9 cellular contexts compared by ENCODE assay signal in genomic region chr19:41398603-41399002, GRCh38. TPM values are rescaled to one million over a fixed set of nuclear protein-coding genes. Genes with fewer than 3 reads are reported as not detected.
A peak's percentile ranks its signal among the peaks of the same experiment; 100 is the strongest.
DNase-seq lines count a peak whose midpoint lies in the region; ATAC-seq and TF ChIP-seq lines count a peak whose summit lies in the region.
"Had no signal": no experiment of that assay in that cellular context is flagged by ENCODE, and none has a peak within 500 bp of the region (broad histone marks: within the 10 kb centered on the region; RNA-seq: fewer than 3 reads in every experiment).

No MANE protein-coding gene starts in this region.

- peak overlapping the region; percentile 84 to 91 for H3K4me3 ChIP-seq in right atrium auricular region
- H3K4me3 ChIP-seq in aorta (ENCODE audit: low read length in 2 of 2): peak overlapping the region; percentile 35 to 93

- no peak for DNase-seq in right atrium auricular region (ENCODE audit: low spot score)
- no peak for DNase-seq in left cardiac atrium
- DNase-seq in mesothelial cell of epicardium (ENCODE audit: low spot score in 2 of 2, unreplicated experiment in 2 of 2): no peak
- DNase-seq in aorta: no peak
- DNase-seq in D341Med (ENCODE audit: low spot score): no peak
- DNase-seq in NCI-H510A treated with DMSO at 0.1 percent for 48 hours (lab: John Stamatoyannopoulos, UW): no peak
- no peak for DNase-seq in dermis blood vessel endothelial cell
- DNase-seq: NCI-H1436 treated with DMSO at 0.1 percent for 48 hours had no signal

- H3K36me3 Mint-ChIP-seq in brain (peaks cover 4% of the 10 kb centered on the region), mesothelial cell of epicardium (peaks cover 7% of the 10 kb centered on the region)

- H3K4me1 ChIP-seq in right atrium auricular region (peaks cover 0 to 17% of the 10 kb centered on the region in 2 donors), aorta (ENCODE audit: control insufficient read depth in 1 of 2, insufficient read depth in 2 of 2, low read length in 2 of 2) (no peaks in the 10 kb centered on the region)

- ATAC-seq in left cardiac atrium (no peak), aorta (ENCODE audit: low FRiP score) (no peak)

- H3K9me3 Mint-ChIP-seq in brain (no peaks in the 10 kb centered on the region), mesothelial cell of epicardium (no peaks in the 10 kb centered on the region)

- H3K9me3 ChIP-seq in right atrium auricular region (no peaks in the 10 kb centered on the region), aorta (ENCODE audit: control insufficient read depth, low read length) (no peaks in the 10 kb centered on the region)

- H3K27me3 ChIP-seq in right atrium auricular region (no peaks in the 10 kb centered on the region), aorta (ENCODE audit: control insufficient read depth in 1 of 2, insufficient read depth in 2 of 2, low read length in 1 of 2) (no peaks in the 10 kb centered on the region)

- H3K36me3 ChIP-seq in right atrium auricular region: no peaks in the 10 kb centered on the region
- H3K36me3 ChIP-seq in aorta (ENCODE audit: control insufficient read depth in 1 of 2, insufficient read depth in 2 of 2, low read length in 1 of 2): no peaks in the 10 kb centered on the region

- TF ChIP-seq CTCF in right atrium auricular region (IDR thresholded peaks at IDR 0.05) (no peak), brain (conservative IDR thresholded peaks at IDR 0.05) (no peak), mesothelial cell of epicardium (IDR thresholded peaks at IDR 0.05; ENCODE audit: unreplicated experiment) (no peak)

- H3K27me3 Mint-ChIP-seq in brain: peaks cover 8% of the 10 kb centered on the region
- H3K27me3 Mint-ChIP-seq in mesothelial cell of epicardium (ENCODE audit: low read depth): no peaks in the 10 kb centered on the region

- intact Hi-C loops in left cardiac atrium (cut with DNase I) (loop anchor here in 1 of 2 donors (5.0 kb wide), 1 partner anchor 39 kb away; the partner anchor contains the start of gene DMAC2), aorta (cut with DNase I) (loop anchor here in 1 of 2 donors (5.0 kb wide), 1 partner anchor 39 kb away; the partner anchor contains the start of gene DMAC2)

- H3K4me3 Mint-ChIP-seq in brain (peak overlapping the region; percentile 98 to 100 (median 98)), mesothelial cell of epicardium (peak overlapping the region; percentile 100)

- H3K4me1 Mint-ChIP-seq in brain (peaks cover 48% of the 10 kb centered on the region), mesothelial cell of epicardium (peaks cover 35% of the 10 kb centered on the region)

- H3K27ac ChIP-seq in right atrium auricular region (peak overlapping the region in 1 of 2 donors; percentile 90), aorta (ENCODE audit: low read depth in 1 of 2, low read length in 2 of 2) (no peak overlapping the region)

- H3K27ac Mint-ChIP-seq in brain (peak overlapping the region; percentile 100), mesothelial cell of epicardium (peak overlapping the region; percentile 100)

- 61 to 62% methylated on average over 3 of the region's 3 CpGs for WGBS in aorta, 2 donors

RNA-seq across cellular contexts. Expression of gene BCKDHA, which starts 1.0 kb away (rescaled TPM):
- total RNA-seq in right atrium auricular region (10 to 100 TPM; 65.2 to 77.6 TPM), left cardiac atrium (10 to 100 TPM; 24.0 to 31.4 TPM), mesothelial cell of epicardium (22.6 to 27.2 TPM (median 22.8 TPM) in 3 replicates), aorta (10 to 100 TPM; 11.6 to 15.2 TPM), dermis blood vessel endothelial cell (36.9 and 69.8 TPM in 2 replicates)
- polyA plus RNA-seq in brain (ENCODE audit: insufficient read depth, low read depth, low replicate concordance) (53.0 TPM), aorta (10 to 100 TPM; 11.1 to 50.6 TPM)

RNA-seq across cellular contexts. Expression of gene EXOSC5, which starts 1.4 kb away (rescaled TPM):
- total RNA-seq in right atrium auricular region (1 to 10 TPM; 8.5 to 9.0 TPM), left cardiac atrium (10 to 100 TPM in 1 of 2 donors, 1 to 10 TPM in 1; 8.1 to 13.4 TPM), mesothelial cell of epicardium (12.2 to 17.0 TPM (median 12.5 TPM) in 3 replicates), aorta (1 to 10 TPM; 5.5 to 8.7 TPM), dermis blood vessel endothelial cell (8.8 and 11.9 TPM in 2 replicates)
- polyA plus RNA-seq in brain (ENCODE audit: insufficient read depth, low read depth, low replicate concordance) (46.6 TPM), aorta (10 to 100 TPM in 1 of 2 donors, 1 to 10 TPM in 1; 9.9 to 15.4 TPM)

RNA-seq across cellular contexts. Expression of gene TMEM91, which starts 22.3 kb away (rescaled TPM):
- total RNA-seq in right atrium auricular region (1 to 10 TPM; 5.0 to 8.5 TPM), left cardiac atrium (1 to 10 TPM; 6.3 to 6.8 TPM), mesothelial cell of epicardium (16.2 to 19.7 TPM (median 18.3 TPM) in 3 replicates), aorta (10 to 100 TPM in 1 of 2 donors, 1 to 10 TPM in 1; 9.5 to 28.2 TPM), dermis blood vessel endothelial cell (4.7 and 9.2 TPM in 2 replicates)
- polyA plus RNA-seq in brain (ENCODE audit: insufficient read depth, low read depth, low replicate concordance) (8.6 TPM), aorta (10 to 100 TPM in 1 of 2 donors, 1 to 10 TPM in 1; 8.9 to 55.8 TPM)

RNA-seq across cellular contexts. Expression of gene B3GNT8, which starts 28.6 kb away (rescaled TPM):
- total RNA-seq in right atrium auricular region (1 to 10 TPM; 1.9 to 4.5 TPM), left cardiac atrium (1 to 10 TPM; 1.4 to 3.2 TPM), mesothelial cell of epicardium (4.5 to 5.1 TPM (median 4.9 TPM) in 3 replicates), aorta (1 to 10 TPM; 3.2 to 3.9 TPM), dermis blood vessel endothelial cell (1.8 and 2.6 TPM in 2 replicates)
- polyA plus RNA-seq in brain (ENCODE audit: insufficient read depth, low read depth, low replicate concordance) (0.73 TPM), aorta (1 to 10 TPM; 3.7 to 7.4 TPM)

RNA-seq across cellular contexts. Expression of gene B9D2, which starts 34.7 kb away (rescaled TPM):
- total RNA-seq in right atrium auricular region: 1 to 10 TPM; 1.9 to 3.8 TPM
- total RNA-seq in left cardiac atrium: 1 to 10 TPM; 3.5 to 4.1 TPM
- 11.8 TPM for polyA plus RNA-seq in brain (ENCODE audit: insufficient read depth, low read depth, low replicate concordance)
- total RNA-seq in mesothelial cell of epicardium: 4.8 to 5.6 TPM (median 5.5 TPM) in 3 replicates
- total RNA-seq in aorta: 1 to 10 TPM; 4.1 to 5.6 TPM
- 10 to 100 TPM in 1 of 2 donors, 1 to 10 TPM in 1; 1.6 to 13.5 TPM for polyA plus RNA-seq in aorta
- 6.8 and 7.9 TPM in 2 replicates for total RNA-seq in dermis blood vessel endothelial cell
